ENCODE assay signal across 1 cellular context in genomic region chr16:58366247-58367031, GRCh38.
TF ChIP-seq lines count a peak whose summit lies in the region.

No MANE protein-coding gene starts in this region.

TF ChIP-seq in K562, 482 proteins besides CTCF, POLR2A, EP300 and RAD21 (continued from another document and continues in another):
- TF ChIP-seq FOXA3 (CRISPR knock-in tag; conservative IDR thresholded peaks at IDR 0.05 in 1 of 2, IDR thresholded peaks at IDR 0.05 in 1 of 2) (0 out of 4 replicates have a peak, but pooled peaks of 1 of the 2 experiments have one; percentile 17), NELFE (IDR thresholded peaks at IDR 0.05; ENCODE audit: insufficient read depth, insufficient read length) (no peak), ZNF316 (IDR thresholded peaks at IDR 0.05) (peak; percentile 35; the same call in 1 of the 2 replicates), KDM1A (IDR thresholded peaks at IDR 0.05) (peak; percentile 66 to 75), CEBPG (CRISPR knock-in tag; IDR thresholded peaks at IDR 0.05) (no peak), CEBPG (tag; conservative IDR thresholded peaks at IDR 0.05 in 1 of 2, IDR thresholded peaks at IDR 0.05 in 1 of 2) (peak; percentile 31 to 58; a peak in 2 of 4 replicates), IRF9 (tag; IDR thresholded peaks at IDR 0.05) (no peak), MAFF (IDR thresholded peaks at IDR 0.05; ENCODE audit: low read length) (peak; percentile 43; the same call in 1 of the 2 replicates), ZFP1 (CRISPR knock-in tag; IDR thresholded peaks at IDR 0.05) (no peak), SOX6 (IDR thresholded peaks at IDR 0.05) (peak; percentile 70), HNRNPK (IDR thresholded peaks at IDR 0.05; ENCODE audit: low read depth, low read length, poor library complexity, severe bottlenecking) (no peak), MEIS2 (IDR thresholded peaks at IDR 0.05; ENCODE audit: partially characterized antibody) (peak; percentile 82), CBX3 (IDR thresholded peaks at IDR 0.05; ENCODE audit: borderline replicate concordance in 1 of 2, low read length in 2 of 2) (no peak), ZBTB40 (IDR thresholded peaks at IDR 0.05) (no peak), ZBTB40 (CRISPR knock-in tag; IDR thresholded peaks at IDR 0.05) (no peak), MCM3 (IDR thresholded peaks at IDR 0.05) (no peak), TCF15 (CRISPR knock-in tag; IDR thresholded peaks at IDR 0.05) (no peak), SLC30A9 (CRISPR knock-in tag; IDR thresholded peaks at IDR 0.05) (no peak), MTA1 (IDR thresholded peaks at IDR 0.05; ENCODE audit: borderline replicate concordance) (no peak), JUND (IDR thresholded peaks at IDR 0.05; ENCODE audit: borderline replicate concordance, low read depth, low read length) (peak; percentile 78; the same call in 1 of the 2 replicates), JUND (tag; IDR thresholded peaks at IDR 0.05; ENCODE audit: borderline replicate concordance, low read depth, low read length) (peak; percentile 76), ZNF408 (CRISPR knock-in tag; IDR thresholded peaks at IDR 0.05; ENCODE audit: low read depth) (no peak), GATAD2A (IDR thresholded peaks at IDR 0.05) (no peak), BACH1 (tag; IDR thresholded peaks at IDR 0.05) (peak; percentile 92), ZNF695 (CRISPR knock-in tag; IDR thresholded peaks at IDR 0.05) (no peak), TAF15 (IDR thresholded peaks at IDR 0.05; ENCODE audit: low read depth, low read length) (no peak), SRSF3 (IDR thresholded peaks at IDR 0.05; ENCODE audit: insufficient read depth, low read length) (no peak), POLR2G (IDR thresholded peaks at IDR 0.05; ENCODE audit: low read depth, low read length) (no peak), CBFA2T3 (IDR thresholded peaks at IDR 0.05) (peak; percentile 55), MITF (IDR thresholded peaks at IDR 0.05) (0 out of 2 replicates have a peak, but pooled peaks have one; percentile 32), MEF2A (IDR thresholded peaks at IDR 0.05; ENCODE audit: control insufficient read depth, low read depth, low read length) (0 out of 2 replicates have a peak, but pooled peaks have one; percentile 26), ZNF717 (CRISPR knock-in tag; IDR thresholded peaks at IDR 0.05) (no peak), ZNF133 (CRISPR knock-in tag; IDR thresholded peaks at IDR 0.05) (no peak), ZSCAN32 (CRISPR knock-in tag; IDR thresholded peaks at IDR 0.05) (no peak), HEY1 (CRISPR knock-in tag; IDR thresholded peaks at IDR 0.05; ENCODE audit: borderline replicate concordance) (no peak), CREB3L1 (IDR thresholded peaks at IDR 0.05; ENCODE audit: borderline replicate concordance, low read depth) (no peak), NKRF (IDR thresholded peaks at IDR 0.05; ENCODE audit: borderline replicate concordance) (no peak), KDM2B (CRISPR knock-in tag; IDR thresholded peaks at IDR 0.05) (no peak), ZKSCAN1 (IDR thresholded peaks at IDR 0.05; ENCODE audit: low read depth, low read length) (no peak), PYGO2 (tag; IDR thresholded peaks at IDR 0.05) (no peak), ATF1 (CRISPR knock-in tag; IDR thresholded peaks at IDR 0.05) (no peak), ATF1 (tag; IDR thresholded peaks at IDR 0.05) (peak; percentile 32; the same call in 1 of the 2 replicates), BRF2 (IDR thresholded peaks at IDR 0.05; ENCODE audit: borderline replicate concordance, insufficient read depth, insufficient read length) (no peak), VEZF1 (CRISPR knock-in tag; IDR thresholded peaks at IDR 0.05) (no peak), GABPA (tag; conservative IDR thresholded peaks at IDR 0.05; ENCODE audit: low read depth) (no peak), HOXB6 (CRISPR knock-in tag; IDR thresholded peaks at IDR 0.05; ENCODE audit: borderline replicate concordance) (no peak)
